13 cellular contexts compared by ENCODE assay signal in genomic region chr11:93689166-93689734, GRCh38. TPM values are rescaled to one million over a fixed set of nuclear protein-coding genes. Genes with fewer than 3 reads are reported as not detected.
A peak's percentile ranks its signal among the peaks of the same experiment; 100 is the strongest.
DNase-seq lines count a peak whose midpoint lies in the region; ATAC-seq and TF ChIP-seq lines count a peak whose summit lies in the region.
"Had no signal": no experiment of that assay in that cellular context is flagged by ENCODE, and none has a peak within 500 bp of the region (broad histone marks: within the 10 kb centered on the region; RNA-seq: fewer than 3 reads in every experiment).

No MANE protein-coding gene starts in this region.

- no peaks in the 10 kb centered on the region for H3K9me3 Mint-ChIP-seq in activated T-cell treated with anti-CD3 and anti-CD28 coated beads, Interleukin-2, amount 50 U/mL, for 24 hours

- peaks cover 32% of the 10 kb centered on the region for H3K4me1 Mint-ChIP-seq in activated T-cell treated with anti-CD3 and anti-CD28 coated beads, Interleukin-2, amount 50 U/mL, for 24 hours (ENCODE audit: low read depth)

- no peaks in the 10 kb centered on the region for H3K27me3 ChIP-seq in body of pancreas
- H3K27me3 ChIP-seq: dorsolateral prefrontal cortex had no signal

- no peak overlapping the region for H3K4me3 ChIP-seq in body of pancreas
- H3K4me3 ChIP-seq: dorsolateral prefrontal cortex, SK-N-MC had no signal

- no peak overlapping the region for H3K27ac ChIP-seq in body of pancreas
- H3K27ac ChIP-seq: dorsolateral prefrontal cortex, SK-N-MC had no signal

- H3K27me3 Mint-ChIP-seq in activated T-cell treated with anti-CD3 and anti-CD28 coated beads, Interleukin-2, amount 50 U/mL, for 24 hours = no peaks in the 10 kb centered on the region

- H3K9me3 ChIP-seq in body of pancreas = no peaks in the 10 kb centered on the region

- DNase-seq in activated T-cell treated with anti-CD3 and anti-CD28 coated beads, Interleukin-2, amount 50 U/mL, for 24 hours = no peak
- no peak for DNase-seq in activated T-cell treated with anti-CD3 and anti-CD28 coated beads, Interleukin-2, amount 50 U/mL, for 1 hour
- DNase-seq in MV-4-11 (lab: John Stamatoyannopoulos, UW) (peak; percentile 61), cortex of kidney (lab: John Stamatoyannopoulos, UW) (no peak), D341Med (ENCODE audit: low spot score) (no peak), body of pancreas (no peak)
- DNase-seq in stimulated activated CD4-positive, alpha-beta T cell treated with anti-CD3 and anti-CD28 coated beads, TNF-alpha, amount 100 ng/mL, for 48 hours (ENCODE audit: low read depth in 3 of 3) = peak in 2 of 3 donors; percentile 7 to 33
- DNase-seq: activated effector memory CD4-positive, alpha-beta T cell treated with Interleukin-2 at 50 U/mL for 16 hours; dorsolateral prefrontal cortex; mesendoderm had no signal

- peaks cover 0 to 19% of the 10 kb centered on the region in 2 donors for H3K36me3 ChIP-seq in body of pancreas (replicated peaks in 1 of 2; ENCODE audit: insufficient read depth in 1 of 2, low read depth in 2 of 2)

- H3K4me3 Mint-ChIP-seq in activated T-cell treated with anti-CD3 and anti-CD28 coated beads, Interleukin-2, amount 50 U/mL, for 24 hours = peak overlapping the region; percentile 26

- H3K4me1 ChIP-seq in body of pancreas = no peaks in the 10 kb centered on the region

- no peak for TF ChIP-seq POLR2A in body of pancreas (IDR thresholded peaks at IDR 0.05)

- intact Hi-C loops in body of pancreas (cut with DNase I) = loop anchor here (10.0 kb wide), 1 partner anchor 46 kb away; no protein-coding TSS in a partner anchor

- TF ChIP-seq CTCF in body of pancreas (IDR thresholded peaks at IDR 0.05) = no peak

- peaks cover 89% of the 10 kb centered on the region for H3K36me3 Mint-ChIP-seq in activated T-cell treated with anti-CD3 and anti-CD28 coated beads, Interleukin-2, amount 50 U/mL, for 24 hours (ENCODE audit: low read depth)

- peak; percentile 93 for ATAC-seq in HG02571 (IDR thresholded peaks at IDR 0.05; ENCODE audit: unreplicated experiment)
- no peak for ATAC-seq in body of pancreas
- ATAC-seq: sciatic nerve had no signal

- H3K27ac Mint-ChIP-seq in activated T-cell treated with anti-CD3 and anti-CD28 coated beads, Interleukin-2, amount 50 U/mL, for 24 hours = peak overlapping the region; percentile 93

- WGBS in body of pancreas, 2 donors = 87 to 93% methylated on average over 2 of the region's 2 CpGs

RNA-seq across cellular contexts. Expression of gene CEP295, which starts 27.8 kb away (rescaled TPM):
- 10 to 100 TPM in 1 of 2 donors, 1 to 10 TPM in 1; 8.3 to 11.2 TPM for total RNA-seq in body of pancreas

RNA-seq across cellular contexts. Expression of gene TAF1D, which starts 52.0 kb away (rescaled TPM):
- 100 to 1,000 TPM; 113 to 177 TPM for total RNA-seq in body of pancreas

RNA-seq across cellular contexts. Expression of gene C11orf54, which starts 52.2 kb away (rescaled TPM):
- 10 to 100 TPM; 29.0 to 45.7 TPM for total RNA-seq in body of pancreas

Comparison
In these comparisons a context has a peak if more than half of its experiments do, and no peak if none do; other contexts are left out.
1. DNase-seq: peak in MV-4-11 (single experiment) and stimulated activated CD4-positive, alpha-beta T cell treated with anti-CD3 and anti-CD28 coated beads, TNF-alpha, amount 100 ng/mL, for 48 hours (2 of 3); none in activated T-cell treated with anti-CD3 and anti-CD28 coated beads, Interleukin-2, amount 50 U/mL, for 24 hours (single experiment), activated T-cell treated with anti-CD3 and anti-CD28 coated beads, Interleukin-2, amount 50 U/mL, for 1 hour (single experiment), cortex of kidney (single experiment), D341Med (single experiment) and body of pancreas (0 of 4).